ENCODE assay signal across 2 cellular contexts in the genomic region with DNA sequence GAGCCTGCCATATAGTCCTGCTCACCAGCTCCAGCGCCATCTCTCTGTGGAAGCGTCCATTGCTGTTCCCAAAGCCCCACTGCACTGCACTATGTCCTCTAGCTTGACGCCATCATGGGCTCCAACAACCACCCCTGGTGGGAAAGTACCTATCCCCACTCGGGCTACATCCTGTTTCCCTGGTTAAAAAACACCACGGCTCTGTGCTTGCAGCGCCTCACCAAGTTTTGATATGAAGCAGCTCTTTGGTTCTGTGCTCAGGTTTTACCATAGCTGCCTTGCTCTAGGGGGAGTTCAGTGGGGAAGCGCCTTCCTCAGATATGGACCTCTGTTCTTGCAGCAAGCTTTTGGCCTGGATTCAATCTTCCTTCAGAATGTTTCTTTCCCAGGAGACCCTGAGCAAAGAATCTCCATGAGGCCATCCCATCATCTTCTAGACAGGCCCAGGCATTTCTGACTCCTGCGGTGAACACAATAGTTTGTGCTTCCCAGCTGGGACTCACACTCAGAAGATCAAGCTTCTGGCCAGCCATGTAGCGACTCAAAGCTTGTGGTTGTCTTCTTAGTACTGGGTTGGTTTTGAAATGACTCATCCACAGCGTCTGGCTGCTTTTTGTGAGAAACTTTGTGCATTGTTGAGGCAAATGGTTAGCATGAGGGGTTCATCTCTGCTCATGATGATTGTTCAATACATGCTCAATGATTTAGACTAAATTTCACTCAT.
TF ChIP-seq lines count a peak whose summit lies in the region.

No MANE protein-coding gene starts in this region.

TF ChIP-seq in GM23338, 12 proteins besides CTCF, POLR2A, EP300 and RAD21 (continues in another document):
- TF ChIP-seq, protein P1, sequence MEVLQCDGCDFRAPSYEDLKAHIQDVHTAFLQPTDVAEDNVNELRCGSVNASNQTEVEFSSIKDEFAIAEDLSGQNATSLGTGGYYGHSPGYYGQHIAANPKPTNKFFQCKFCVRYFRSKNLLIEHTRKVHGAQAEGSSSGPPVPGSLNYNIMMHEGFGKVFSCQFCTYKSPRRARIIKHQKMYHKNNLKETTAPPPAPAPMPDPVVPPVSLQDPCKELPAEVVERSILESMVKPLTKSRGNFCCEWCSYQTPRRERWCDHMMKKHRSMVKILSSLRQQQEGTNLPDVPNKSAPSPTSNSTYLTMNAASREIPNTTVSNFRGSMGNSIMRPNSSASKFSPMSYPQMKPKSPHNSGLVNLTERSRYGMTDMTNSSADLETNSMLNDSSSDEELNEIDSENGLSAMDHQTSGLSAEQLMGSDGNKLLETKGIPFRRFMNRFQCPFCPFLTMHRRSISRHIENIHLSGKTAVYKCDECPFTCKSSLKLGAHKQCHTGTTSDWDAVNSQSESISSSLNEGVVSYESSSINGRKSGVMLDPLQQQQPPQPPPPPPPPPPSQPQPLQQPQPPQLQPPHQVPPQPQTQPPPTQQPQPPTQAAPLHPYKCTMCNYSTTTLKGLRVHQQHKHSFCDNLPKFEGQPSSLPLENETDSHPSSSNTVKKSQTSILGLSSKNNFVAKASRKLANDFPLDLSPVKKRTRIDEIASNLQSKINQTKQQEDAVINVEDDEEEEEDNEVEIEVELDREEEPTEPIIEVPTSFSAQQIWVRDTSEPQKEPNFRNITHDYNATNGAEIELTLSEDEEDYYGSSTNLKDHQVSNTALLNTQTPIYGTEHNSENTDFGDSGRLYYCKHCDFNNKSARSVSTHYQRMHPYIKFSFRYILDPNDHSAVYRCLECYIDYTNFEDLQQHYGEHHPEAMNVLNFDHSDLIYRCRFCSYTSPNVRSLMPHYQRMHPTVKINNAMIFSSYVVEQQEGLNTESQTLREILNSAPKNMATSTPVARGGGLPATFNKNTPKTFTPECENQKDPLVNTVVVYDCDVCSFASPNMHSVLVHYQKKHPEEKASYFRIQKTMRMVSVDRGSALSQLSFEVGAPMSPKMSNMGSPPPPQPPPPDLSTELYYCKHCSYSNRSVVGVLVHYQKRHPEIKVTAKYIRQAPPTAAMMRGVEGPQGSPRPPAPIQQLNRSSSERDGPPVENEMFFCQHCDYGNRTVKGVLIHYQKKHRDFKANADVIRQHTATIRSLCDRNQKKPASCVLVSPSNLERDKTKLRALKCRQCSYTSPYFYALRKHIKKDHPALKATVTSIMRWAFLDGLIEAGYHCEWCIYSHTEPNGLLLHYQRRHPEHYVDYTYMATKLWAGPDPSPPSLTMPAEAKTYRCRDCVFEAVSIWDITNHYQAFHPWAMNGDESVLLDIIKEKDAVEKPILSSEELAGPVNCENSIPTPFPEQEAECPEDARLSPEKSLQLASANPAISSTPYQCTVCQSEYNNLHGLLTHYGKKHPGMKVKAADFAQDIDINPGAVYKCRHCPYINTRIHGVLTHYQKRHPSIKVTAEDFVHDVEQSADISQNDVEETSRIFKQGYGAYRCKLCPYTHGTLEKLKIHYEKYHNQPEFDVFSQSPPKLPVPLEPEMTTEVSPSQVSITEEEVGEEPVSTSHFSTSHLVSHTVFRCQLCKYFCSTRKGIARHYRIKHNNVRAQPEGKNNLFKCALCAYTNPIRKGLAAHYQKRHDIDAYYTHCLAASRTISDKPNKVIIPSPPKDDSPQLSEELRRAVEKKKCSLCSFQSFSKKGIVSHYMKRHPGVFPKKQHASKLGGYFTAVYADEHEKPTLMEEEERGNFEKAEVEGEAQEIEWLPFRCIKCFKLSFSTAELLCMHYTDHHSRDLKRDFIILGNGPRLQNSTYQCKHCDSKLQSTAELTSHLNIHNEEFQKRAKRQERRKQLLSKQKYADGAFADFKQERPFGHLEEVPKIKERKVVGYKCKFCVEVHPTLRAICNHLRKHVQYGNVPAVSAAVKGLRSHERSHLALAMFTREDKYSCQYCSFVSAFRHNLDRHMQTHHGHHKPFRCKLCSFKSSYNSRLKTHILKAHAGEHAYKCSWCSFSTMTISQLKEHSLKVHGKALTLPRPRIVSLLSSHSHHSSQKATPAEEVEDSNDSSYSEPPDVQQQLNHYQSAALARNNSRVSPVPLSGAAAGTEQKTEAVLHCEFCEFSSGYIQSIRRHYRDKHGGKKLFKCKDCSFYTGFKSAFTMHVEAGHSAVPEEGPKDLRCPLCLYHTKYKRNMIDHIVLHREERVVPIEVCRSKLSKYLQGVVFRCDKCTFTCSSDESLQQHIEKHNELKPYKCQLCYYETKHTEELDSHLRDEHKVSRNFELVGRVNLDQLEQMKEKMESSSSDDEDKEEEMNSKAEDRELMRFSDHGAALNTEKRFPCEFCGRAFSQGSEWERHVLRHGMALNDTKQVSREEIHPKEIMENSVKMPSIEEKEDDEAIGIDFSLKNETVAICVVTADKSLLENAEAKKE (CRISPR knock-in tag; IDR thresholded peaks at IDR 0.05), result no peak
- TF ChIP-seq STAT1 (IDR thresholded peaks at IDR 0.05; ENCODE audit: unreplicated experiment) (no peak), EZH2phosphoT487 (IDR thresholded peaks at IDR 0.05; ENCODE audit: unreplicated experiment) (no peak), REST (IDR thresholded peaks at IDR 0.05; ENCODE audit: unreplicated experiment) (no peak), EZH2 (IDR thresholded peaks at IDR 0.05; ENCODE audit: low read depth, unreplicated experiment) (no peak), POLR2AphosphoS5 (IDR thresholded peaks at IDR 0.05; ENCODE audit: low read depth) (no peak), JUNB (IDR thresholded peaks at IDR 0.05; ENCODE audit: unreplicated experiment) (no peak), CREB1 (CRISPR knock-in tag; IDR thresholded peaks at IDR 0.05; ENCODE audit: low read depth) (no peak)

TF ChIP-seq in GM12878, 131 proteins besides CTCF, POLR2A, EP300 and RAD21 (continues in another document):
- TF ChIP-seq, protein P2, sequence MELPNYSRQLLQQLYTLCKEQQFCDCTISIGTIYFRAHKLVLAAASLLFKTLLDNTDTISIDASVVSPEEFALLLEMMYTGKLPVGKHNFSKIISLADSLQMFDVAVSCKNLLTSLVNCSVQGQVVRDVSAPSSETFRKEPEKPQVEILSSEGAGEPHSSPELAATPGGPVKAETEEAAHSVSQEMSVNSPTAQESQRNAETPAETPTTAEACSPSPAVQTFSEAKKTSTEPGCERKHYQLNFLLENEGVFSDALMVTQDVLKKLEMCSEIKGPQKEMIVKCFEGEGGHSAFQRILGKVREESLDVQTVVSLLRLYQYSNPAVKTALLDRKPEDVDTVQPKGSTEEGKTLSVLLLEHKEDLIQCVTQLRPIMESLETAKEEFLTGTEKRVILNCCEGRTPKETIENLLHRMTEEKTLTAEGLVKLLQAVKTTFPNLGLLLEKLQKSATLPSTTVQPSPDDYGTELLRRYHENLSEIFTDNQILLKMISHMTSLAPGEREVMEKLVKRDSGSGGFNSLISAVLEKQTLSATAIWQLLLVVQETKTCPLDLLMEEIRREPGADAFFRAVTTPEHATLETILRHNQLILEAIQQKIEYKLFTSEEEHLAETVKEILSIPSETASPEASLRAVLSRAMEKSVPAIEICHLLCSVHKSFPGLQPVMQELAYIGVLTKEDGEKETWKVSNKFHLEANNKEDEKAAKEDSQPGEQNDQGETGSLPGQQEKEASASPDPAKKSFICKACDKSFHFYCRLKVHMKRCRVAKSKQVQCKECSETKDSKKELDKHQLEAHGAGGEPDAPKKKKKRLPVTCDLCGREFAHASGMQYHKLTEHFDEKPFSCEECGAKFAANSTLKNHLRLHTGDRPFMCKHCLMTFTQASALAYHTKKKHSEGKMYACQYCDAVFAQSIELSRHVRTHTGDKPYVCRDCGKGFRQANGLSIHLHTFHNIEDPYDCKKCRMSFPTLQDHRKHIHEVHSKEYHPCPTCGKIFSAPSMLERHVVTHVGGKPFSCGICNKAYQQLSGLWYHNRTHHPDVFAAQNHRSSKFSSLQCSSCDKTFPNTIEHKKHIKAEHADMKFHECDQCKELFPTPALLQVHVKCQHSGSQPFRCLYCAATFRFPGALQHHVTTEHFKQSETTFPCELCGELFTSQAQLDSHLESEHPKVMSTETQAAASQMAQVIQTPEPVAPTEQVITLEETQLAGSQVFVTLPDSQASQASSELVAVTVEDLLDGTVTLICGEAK (IDR thresholded peaks at IDR 0.05; ENCODE audit: borderline replicate concordance), result no peak
- TF ChIP-seq FOXK2 (IDR thresholded peaks at IDR 0.05) (peak; percentile 31; the same call in 1 of the 2 replicates), HSF1 (IDR thresholded peaks at IDR 0.05; ENCODE audit: low read depth, low read length) (no peak), TARDBP (IDR thresholded peaks at IDR 0.05; ENCODE audit: borderline replicate concordance) (0 out of 2 replicates have a peak, but pooled peaks have one; percentile 23), SREBF1 (IDR thresholded peaks at IDR 0.05; ENCODE audit: low read length) (peak; percentile 62), SRF (IDR thresholded peaks at IDR 0.05; ENCODE audit: low read depth in 2 of 2, low read length in 2 of 2) (0 out of 4 replicates have a peak, but pooled peaks of 1 of the 2 experiments have one; percentile 34), ZBTB33 (IDR thresholded peaks at IDR 0.05) (no peak), PAX8 (IDR thresholded peaks at IDR 0.05) (no peak), WRNIP1 (IDR thresholded peaks at IDR 0.05; ENCODE audit: borderline replicate concordance, low read depth, low read length) (no peak), IKZF2 (IDR thresholded peaks at IDR 0.05) (peak; percentile 52 to 63; a peak in 2 of 4 replicates), HCFC1 (IDR thresholded peaks at IDR 0.05; ENCODE audit: low read length) (no peak), SMC3 (IDR thresholded peaks at IDR 0.05; ENCODE audit: borderline replicate concordance, low read length) (0 out of 2 replicates have a peak, but pooled peaks have one; percentile 13), CHD2 (IDR thresholded peaks at IDR 0.05; ENCODE audit: borderline replicate concordance, low read depth, low read length) (no peak), MYB (IDR thresholded peaks at IDR 0.05; ENCODE audit: borderline replicate concordance, low read depth, low read length) (no peak), RELA (IDR thresholded peaks at IDR 0.05; ENCODE audit: borderline replicate concordance, partially characterized antibody) (peak; percentile 72), STAT1 (conservative IDR thresholded peaks at IDR 0.05) (no peak), TCF12 (IDR thresholded peaks at IDR 0.05; ENCODE audit: low read depth, low read length) (peak; percentile 66; the same call in 1 of the 2 replicates), ZNF687 (IDR thresholded peaks at IDR 0.05) (no peak)
- TF ChIP-seq, protein P3, sequence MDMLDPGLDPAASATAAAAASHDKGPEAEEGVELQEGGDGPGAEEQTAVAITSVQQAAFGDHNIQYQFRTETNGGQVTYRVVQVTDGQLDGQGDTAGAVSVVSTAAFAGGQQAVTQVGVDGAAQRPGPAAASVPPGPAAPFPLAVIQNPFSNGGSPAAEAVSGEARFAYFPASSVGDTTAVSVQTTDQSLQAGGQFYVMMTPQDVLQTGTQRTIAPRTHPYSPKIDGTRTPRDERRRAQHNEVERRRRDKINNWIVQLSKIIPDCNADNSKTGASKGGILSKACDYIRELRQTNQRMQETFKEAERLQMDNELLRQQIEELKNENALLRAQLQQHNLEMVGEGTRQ (IDR thresholded peaks at IDR 0.05; ENCODE audit: borderline replicate concordance, low read depth, low read length), result no peak
- TF ChIP-seq, protein P4, sequence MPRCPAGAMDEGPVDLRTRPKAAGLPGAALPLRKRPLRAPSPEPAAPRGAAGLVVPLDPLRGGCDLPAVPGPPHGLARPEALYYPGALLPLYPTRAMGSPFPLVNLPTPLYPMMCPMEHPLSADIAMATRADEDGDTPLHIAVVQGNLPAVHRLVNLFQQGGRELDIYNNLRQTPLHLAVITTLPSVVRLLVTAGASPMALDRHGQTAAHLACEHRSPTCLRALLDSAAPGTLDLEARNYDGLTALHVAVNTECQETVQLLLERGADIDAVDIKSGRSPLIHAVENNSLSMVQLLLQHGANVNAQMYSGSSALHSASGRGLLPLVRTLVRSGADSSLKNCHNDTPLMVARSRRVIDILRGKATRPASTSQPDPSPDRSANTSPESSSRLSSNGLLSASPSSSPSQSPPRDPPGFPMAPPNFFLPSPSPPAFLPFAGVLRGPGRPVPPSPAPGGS (IDR thresholded peaks at IDR 0.05; ENCODE audit: borderline replicate concordance, insufficient read depth, low read depth, low read length, poor library complexity, severe bottlenecking), result peak; percentile 93
